ENCODE assay signal across 8 cellular contexts in the genomic region with DNA sequence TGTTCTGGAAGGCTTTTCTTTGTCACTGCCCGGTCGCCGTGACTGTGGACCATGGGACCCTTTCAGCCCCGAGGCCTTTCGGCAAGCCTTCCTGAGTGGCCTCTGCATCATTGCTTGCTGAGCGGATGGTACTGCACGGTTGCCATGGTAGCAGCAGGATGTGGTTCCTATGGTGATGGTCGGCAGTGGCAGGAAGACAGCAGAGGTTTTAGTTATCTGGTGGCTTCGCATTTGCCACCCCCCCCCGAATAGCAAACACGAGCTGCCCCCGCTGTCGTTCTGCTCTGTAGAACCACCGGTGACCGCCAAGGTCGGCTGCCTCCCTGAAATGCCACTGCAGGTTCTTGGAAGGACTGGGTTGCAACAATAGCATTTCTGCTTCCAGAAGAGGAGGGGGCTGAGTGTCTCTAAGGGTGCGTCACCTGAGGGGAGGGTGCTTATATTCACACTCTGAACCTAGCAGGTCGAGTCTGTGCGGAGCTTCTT.
DNase-seq lines count a peak whose midpoint lies in the region; ATAC-seq and TF ChIP-seq lines count a peak whose summit lies in the region.

No MANE protein-coding gene starts in this region.

- H3K9me3 ChIP-seq in suprapubic skin = no peaks in the 10 kb centered on the region

- H3K27ac ChIP-seq in suprapubic skin = no peak overlapping the region

- 82% methylated on average over 18 of the region's 19 CpGs for WGBS in suprapubic skin

- no peaks in the 10 kb centered on the region for H3K36me3 ChIP-seq in suprapubic skin

- H3K4me3 ChIP-seq in GM12864 (ENCODE audit: low read depth, low read length) (no peak overlapping the region), suprapubic skin (no peak overlapping the region)

- peak; percentile 61 for DNase-seq in GM12864 (ENCODE audit: low read depth)
- DNase-seq in activated CD8-positive, alpha-beta memory T cell treated with anti-CD3 and anti-CD28 coated beads for 48 hours (ENCODE audit: low read depth in 2 of 3, low spot score in 2 of 3) = peak; percentile 12 to 50 (median 30)
- DNase-seq in kidney glomerular epithelial cell (lab: John Stamatoyannopoulos, UW) = peak; percentile 35
- peak; percentile 77 for DNase-seq in stimulated activated CD8-positive, alpha-beta memory T cell treated with anti-CD3 and anti-CD28 coated beads, Interleukin-4, amount 100 ng/mL, for 48 hours
- no peak for DNase-seq in DMS153 (lab: John Stamatoyannopoulos, UW)
- DNase-seq in NCI-H2029 (lab: John Stamatoyannopoulos, UW) = no peak
- no peak for DNase-seq in suprapubic skin (ENCODE audit: low spot score in 2 of 2)

- peaks cover 41% of the 10 kb centered on the region for H3K4me1 ChIP-seq in suprapubic skin

- ATAC-seq in HG03520 (IDR thresholded peaks at IDR 0.05; ENCODE audit: unreplicated experiment) = peak; percentile 69

- H3K27me3 ChIP-seq in suprapubic skin = no peaks in the 10 kb centered on the region

- TF ChIP-seq CTCF in GM12864 (IDR thresholded peaks at IDR 0.05; ENCODE audit: low read depth, low read length, missing control alignments) = no peak
- no peak for TF ChIP-seq CTCF in suprapubic skin (IDR thresholded peaks at IDR 0.05)

- no peak for TF ChIP-seq EP300 in suprapubic skin (IDR thresholded peaks at IDR 0.05)

- no peak for TF ChIP-seq POLR2A in suprapubic skin (IDR thresholded peaks at IDR 0.05)

Comparison
In these comparisons a context has a peak if more than half of its experiments do, and no peak if none do; other contexts are left out.
1. DNase-seq: peak in GM12864 (single experiment), activated CD8-positive, alpha-beta memory T cell treated with anti-CD3 and anti-CD28 coated beads for 48 hours (3 of 3), kidney glomerular epithelial cell (single experiment) and stimulated activated CD8-positive, alpha-beta memory T cell treated with anti-CD3 and anti-CD28 coated beads, Interleukin-4, amount 100 ng/mL, for 48 hours (single experiment); none in DMS153 (single experiment), NCI-H2029 (single experiment) and suprapubic skin (0 of 2).